ENCODE assay signal across 1 cellular context in genomic region chr17:41874293-41874670, GRCh38.
TF ChIP-seq lines count a peak whose summit lies in the region.

No MANE protein-coding gene starts in this region.

TF ChIP-seq in HepG2, 621 proteins besides CTCF, POLR2A, EP300 and RAD21:
- TF ChIP-seq ZNF121 (CRISPR knock-in tag; IDR thresholded peaks at IDR 0.05) = peak; percentile 86
TF ChIP-seq in HepG2: peak in this region for 1; not testable (repeated sequence) for 620.
